In genomic region chr2:43218221-43218549, GRCh38 we compare ENCODE assay signal across 9 cellular contexts.
DNase-seq lines count a peak whose midpoint lies in the region; ATAC-seq lines count a peak whose summit lies in the region.
"Had no signal": no experiment of that assay in that cellular context is flagged by ENCODE, and none has a peak within 500 bp of the region (broad histone marks: within the 10 kb centered on the region; RNA-seq: fewer than 3 reads in every experiment).

No MANE protein-coding gene starts in this region.

- DNase-seq in activated naive CD8-positive, alpha-beta T cell treated with anti-CD3 and anti-CD28 coated beads, Interleukin-2, amount 50 U/mL, for 24 hours = no peak
- peak; percentile 42 for DNase-seq in iris pigment epithelial cell (ENCODE audit: low read depth)
- no peak for DNase-seq in stimulated activated naive B cell treated with anti-CD40 and anti-IgM and Interleukin-4, amounts not matched to agents 10 μg/mL and 1 μg/mL and 100 μg/mL, for 72 hours
- no peak for DNase-seq in UCSD-AML1 (lab: John Stamatoyannopoulos, UW; ENCODE audit: unreplicated experiment)
- no peak for DNase-seq in stimulated activated CD4-positive, alpha-beta T cell treated with anti-CD3 and anti-CD28 coated beads, Interleukin-12 subunit alpha, Interleukin-12 subunit beta, amount 100 ng/mL, for 4 hours
- DNase-seq: NCI-H446 had no signal

- H3K36me3 ChIP-seq in HUES6 (ENCODE audit: control insufficient read depth, insufficient read depth, low read length) = peaks cover 12% of the 10 kb centered on the region

- peaks cover 62% of the 10 kb centered on the region for H3K4me1 ChIP-seq in HUES6 (ENCODE audit: control insufficient read depth, insufficient read depth, low read length)

- H3K9ac ChIP-seq in HUES6 (ENCODE audit: low read length) = peak overlapping the region; percentile 65

- no peaks in the 10 kb centered on the region for H3K27me3 Mint-ChIP-seq in activated naive CD8-positive, alpha-beta T cell treated with anti-CD3 and anti-CD28 coated beads, Interleukin-2, amount 50 U/mL, for 24 hours
- no peaks in the 10 kb centered on the region for H3K27me3 Mint-ChIP-seq in stimulated activated naive B cell treated with anti-CD40 and anti-IgM and Interleukin-4, amounts not matched to agents 10 μg/mL and 1 μg/mL and 100 μg/mL, for 72 hours

- no peaks in the 10 kb centered on the region for H3K9me3 Mint-ChIP-seq in activated naive CD8-positive, alpha-beta T cell treated with anti-CD3 and anti-CD28 coated beads, Interleukin-2, amount 50 U/mL, for 24 hours
- H3K9me3 Mint-ChIP-seq in stimulated activated naive B cell treated with anti-CD40 and anti-IgM and Interleukin-4, amounts not matched to agents 10 μg/mL and 1 μg/mL and 100 μg/mL, for 72 hours = no peaks in the 10 kb centered on the region

- ATAC-seq in activated naive CD8-positive, alpha-beta T cell treated with anti-CD3 and anti-CD28 coated beads, Interleukin-2, amount 50 U/mL, for 24 hours = no peak
- ATAC-seq in stimulated activated naive B cell treated with anti-CD40 and anti-IgM and Interleukin-4, amounts not matched to agents 10 μg/mL and 1 μg/mL and 100 μg/mL, for 72 hours (replicated peaks) = no peak
- no peak for ATAC-seq in HG03565 (IDR thresholded peaks at IDR 0.05; ENCODE audit: unreplicated experiment)
- no peak for ATAC-seq in GM19467 (IDR thresholded peaks at IDR 0.05; ENCODE audit: unreplicated experiment)

- peak overlapping the region; percentile 97 for H3K27ac Mint-ChIP-seq in activated naive CD8-positive, alpha-beta T cell treated with anti-CD3 and anti-CD28 coated beads, Interleukin-2, amount 50 U/mL, for 24 hours
- peak overlapping the region; percentile 98 for H3K27ac Mint-ChIP-seq in stimulated activated naive B cell treated with anti-CD40 and anti-IgM and Interleukin-4, amounts not matched to agents 10 μg/mL and 1 μg/mL and 100 μg/mL, for 72 hours

- H3K4me3 ChIP-seq in HUES6 (ENCODE audit: low read depth, low read length) = peak overlapping the region; percentile 94

- H3K27me3 ChIP-seq in HUES6 (ENCODE audit: control insufficient read depth, insufficient read depth, low read length) = no peaks in the 10 kb centered on the region

- H3K4me1 Mint-ChIP-seq in activated naive CD8-positive, alpha-beta T cell treated with anti-CD3 and anti-CD28 coated beads, Interleukin-2, amount 50 U/mL, for 24 hours = peaks cover 59% of the 10 kb centered on the region
- H3K4me1 Mint-ChIP-seq in stimulated activated naive B cell treated with anti-CD40 and anti-IgM and Interleukin-4, amounts not matched to agents 10 μg/mL and 1 μg/mL and 100 μg/mL, for 72 hours = peaks cover 36 to 59% of the 10 kb centered on the region in 2 donors

- H3K4me3 Mint-ChIP-seq in activated naive CD8-positive, alpha-beta T cell treated with anti-CD3 and anti-CD28 coated beads, Interleukin-2, amount 50 U/mL, for 24 hours = peak overlapping the region; percentile 21
- H3K4me3 Mint-ChIP-seq in stimulated activated naive B cell treated with anti-CD40 and anti-IgM and Interleukin-4, amounts not matched to agents 10 μg/mL and 1 μg/mL and 100 μg/mL, for 72 hours = peak overlapping the region; percentile 86 to 96

- H3K36me3 Mint-ChIP-seq in activated naive CD8-positive, alpha-beta T cell treated with anti-CD3 and anti-CD28 coated beads, Interleukin-2, amount 50 U/mL, for 24 hours (ENCODE audit: low read depth) = peaks cover 14% of the 10 kb centered on the region
- peaks cover 5 to 6% of the 10 kb centered on the region in 2 donors for H3K36me3 Mint-ChIP-seq in stimulated activated naive B cell treated with anti-CD40 and anti-IgM and Interleukin-4, amounts not matched to agents 10 μg/mL and 1 μg/mL and 100 μg/mL, for 72 hours

- H3K27ac ChIP-seq in HUES6 (ENCODE audit: low read depth, low read length) = peak overlapping the region; percentile 93; the same call in 1 of the 2 replicates

- no peaks in the 10 kb centered on the region for H3K9me3 ChIP-seq in HUES6 (ENCODE audit: control insufficient read depth, insufficient read depth, low read depth, low read length)
